Comparison of ENCODE assay signal across 23 cellular contexts in the genomic region with DNA sequence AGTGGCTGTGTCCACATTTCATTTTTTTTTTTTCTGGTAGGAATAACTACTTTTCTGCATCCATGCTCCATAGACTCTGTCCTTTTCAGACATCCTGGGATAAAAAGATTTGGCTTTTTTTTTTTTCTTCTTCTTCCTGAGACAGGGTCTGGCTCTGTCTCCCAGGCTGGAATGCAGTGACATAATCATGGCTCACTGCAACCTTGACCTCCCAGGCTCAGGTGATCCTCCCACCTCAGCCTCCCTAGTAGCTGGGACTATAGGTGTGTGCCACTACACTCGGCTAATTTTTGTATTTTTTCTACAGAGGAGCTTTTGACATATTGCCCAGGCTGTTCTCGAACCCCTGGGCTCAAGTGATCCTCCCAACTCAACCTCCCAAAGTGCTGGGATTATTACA. TPM values are rescaled to one million over a fixed set of nuclear protein-coding genes. Genes with fewer than 3 reads are reported as not detected.
A peak's percentile ranks its signal among the peaks of the same experiment; 100 is the strongest.
DNase-seq lines count a peak whose midpoint lies in the region; ATAC-seq, FAIRE-seq and TF ChIP-seq lines count a peak whose summit lies in the region.
"Had no signal": no experiment of that assay in that cellular context is flagged by ENCODE, and none has a peak within 500 bp of the region (broad histone marks: within the 10 kb centered on the region; RNA-seq: fewer than 3 reads in every experiment).

No MANE protein-coding gene starts in this region.

- H3K79me2 ChIP-seq in HepG2 (ENCODE audit: insufficient read depth, low read length): no peaks in the 10 kb centered on the region

- TF ChIP-seq CTCF in HepG2 (CRISPR knock-in tag; IDR thresholded peaks at IDR 0.05) (no peak), right lobe of liver (IDR thresholded peaks at IDR 0.05) (no peak), bronchial epithelial cell (IDR thresholded peaks at IDR 0.05; ENCODE audit: insufficient read depth, low read length, severe bottlenecking) (no peak)

- no peak for ATAC-seq in HepG2
- ATAC-seq in right lobe of liver: no peak
- ATAC-seq in GM21717 (IDR thresholded peaks at IDR 0.05; ENCODE audit: unreplicated experiment): no peak
- ATAC-seq: CD8-positive, alpha-beta T cell; GM12878; GM23338; HCT116 had no signal

- no peak overlapping the region for H3K9ac ChIP-seq in HepG2 (ENCODE audit: insufficient read depth, low read depth, low read length)
- H3K9ac ChIP-seq: BLaER1 had no signal

- H2AFZ ChIP-seq in HepG2 (ENCODE audit: low read length): no peak overlapping the region
- H2AFZ ChIP-seq: GM23338 had no signal

- H3K9me3 ChIP-seq in HepG2 (ENCODE audit: low read length) (no peaks in the 10 kb centered on the region), right lobe of liver (no peaks in the 10 kb centered on the region)
- H3K9me3 ChIP-seq: BLaER1, Caco-2 had no signal

- TF ChIP-seq POLR2A in HepG2 (IDR thresholded peaks at IDR 0.05; ENCODE audit: insufficient read depth in 1 of 2, low read depth in 2 of 2, low read length in 2 of 2) (no peak), right lobe of liver (IDR thresholded peaks at IDR 0.05) (no peak)

- CTCF ChIA-PET in HepG2 (lab: Yijun Ruan, JAX; ENCODE audit: low intra/inter-chr PET ratio, low total read pairs): no interaction called here

- in situ Hi-C loops in HepG2 (cut with HindIII; ENCODE audit: extremely low pct_ligation_motif_present, low pct_unique_long_range_greater_than_20kb): no loop called here

- no TSS peak for BruUV-seq in HepG2 (replicated peaks; lab: Mats Ljungman, UMichigan)

- intact Hi-C loops in HepG2 (cut with micrococcal nuclease; ENCODE audit: unreplicated experiment) (no loop called here), right lobe of liver (cut with DNase I) (no loop called here)

- H3K4me1 ChIP-seq in HepG2 (ENCODE audit: insufficient read depth, low read length) (peaks cover 45% of the 10 kb centered on the region), right lobe of liver (peaks cover 0 to 13% (median 6%) of the 10 kb centered on the region in 4 donors)
- H3K4me1 ChIP-seq: Caco-2 had no signal

- H3K4me3 ChIP-seq in HepG2 (replicated peaks in 1 of 3; ENCODE audit: insufficient read depth in 1 of 3, low read depth in 2 of 3, low read length in 3 of 3) (no peak overlapping the region), right lobe of liver (no peak overlapping the region), bronchial epithelial cell (ENCODE audit: low read depth, low read length) (no peak overlapping the region)
- H3K4me3 ChIP-seq: BLaER1, GM12878, GM23338 had no signal

- FAIRE-seq in HepG2 (lab: Jason Lieb, UNC): no peak
- FAIRE-seq in bronchial epithelial cell (lab: Jason Lieb, UNC): no peak
- no peak for FAIRE-seq in urothelium cell line (lab: Jason Lieb, UNC)
- FAIRE-seq: A204.1, GM12878, GM19239 had no signal

- no peaks in the 10 kb centered on the region for H4K20me1 ChIP-seq in HepG2 (ENCODE audit: insufficient read depth, low read length)
- H4K20me1 ChIP-seq: BLaER1 had no signal

- WGBS in HepG2 (ENCODE audit: low lambda C conversion rate): 0% methylated on average over 2 of the region's 2 CpGs
- 54% methylated on average over 2 of the region's 2 CpGs for WGBS in right lobe of liver (ENCODE audit: insufficient coverage, low coverage, low lambda C conversion rate, missing lambda C conversion rate)

- DNase-seq in HepG2 (ENCODE audit: low spot score): no peak
- no peak for DNase-seq in right lobe of liver
- peak; percentile 8 for DNase-seq in bronchial epithelial cell (ENCODE audit: low read depth)
- DNase-seq in kidney tubule cell (ENCODE audit: low spot score): peak; percentile 34
- DNase-seq in urothelium cell line (ENCODE audit: low spot score): no peak
- no peak for DNase-seq in inferior parietal cortex (ENCODE audit: extremely low spot score)
- DNase-seq: Caco-2; CD4-positive, CD25-positive, alpha-beta regulatory T cell; CD8-positive, alpha-beta T cell; DMS153; DND-41; EL; GDM1; H9 had no signal

- POLR2A ChIA-PET in HepG2 (lab: Yijun Ruan, JAX): interaction anchor here (1.7 to 6.5 kb wide), 3 partner anchors 9 to 37 kb away, joined by 5 to 38 read pairs (median 6); partner anchors contain the start of genes RAVER1 and TYK2

- TF ChIP-seq EP300 in HepG2 (IDR thresholded peaks at IDR 0.05; ENCODE audit: low read depth in 2 of 2, low read length in 2 of 2) (no peak), HepG2 (CRISPR knock-in tag; IDR thresholded peaks at IDR 0.05; ENCODE audit: borderline replicate concordance) (no peak)

- no peak for TF ChIP-seq RAD21 in HepG2 (CRISPR knock-in tag; IDR thresholded peaks at IDR 0.05)

- H3K36me3 ChIP-seq in HepG2 (replicated peaks in 1 of 2; ENCODE audit: control insufficient read depth in 1 of 2, insufficient read depth in 2 of 2, low read length in 2 of 2) (no peaks in the 10 kb centered on the region), right lobe of liver (no peaks in the 10 kb centered on the region), bronchial epithelial cell (ENCODE audit: control insufficient read depth, insufficient read depth, low read length) (no peaks in the 10 kb centered on the region)
- H3K36me3 ChIP-seq: BLaER1 had no signal

- H3K27ac ChIP-seq in HepG2 (ENCODE audit: extremely low read length, insufficient read depth, low read length): no peak overlapping the region
- H3K27ac ChIP-seq in right lobe of liver: no peak overlapping the region
- H3K27ac ChIP-seq: 22Rv1, BLaER1, C4-2B had no signal

- H3K27me3 ChIP-seq in HepG2 (ENCODE audit: control insufficient read depth in 1 of 2, insufficient read depth in 2 of 2, low read length in 2 of 2): peaks cover 1 to 2% of the 10 kb centered on the region in 2 experiments; a peak in 2 of 5 replicates
- H3K27me3 ChIP-seq in right lobe of liver: no peaks in the 10 kb centered on the region
- H3K27me3 ChIP-seq in bronchial epithelial cell (ENCODE audit: control insufficient read depth, insufficient read depth, low read length): no peaks in the 10 kb centered on the region
- H3K27me3 ChIP-seq: BLaER1 had no signal

- H3K4me2 ChIP-seq in HepG2 (ENCODE audit: low read depth, low read length): no peak overlapping the region
- H3K4me2 ChIP-seq: BLaER1, GM23338 had no signal

RNA-seq across cellular contexts. Expression of gene ICAM3, which starts 4.1 kb away (rescaled TPM):
- total RNA-seq in HepG2 (2016; rRNA removed; fragmentation: Illumina TruSeq; extraction: Trizol) (21.0 and 25.1 TPM in 2 replicates), right lobe of liver (10 to 100 TPM; 11.4 to 35.5 (median 22.4) TPM), bronchial epithelial cell (5.0 and 5.5 TPM in 2 replicates)
- 30.5 and 37.9 TPM in 2 replicates for total RNA-seq in HepG2 (2016; cell fraction: cytosol; rRNA removed; fragmentation: Illumina TruSeq; extraction: Trizol; ENCODE audit: low read depth)
- 19.7 and 23.7 TPM in 2 replicates for total RNA-seq in HepG2 (2016; cell fraction: insoluble cytoplasmic fraction; rRNA removed; fragmentation: Illumina TruSeq; extraction: Trizol)
- 35.4 and 39.7 TPM in 2 replicates for total RNA-seq in HepG2 (2016; cell fraction: membrane; rRNA removed; fragmentation: Illumina TruSeq; extraction: Trizol)
- total RNA-seq in HepG2 (2016; cell fraction: nucleus; rRNA removed; fragmentation: Illumina TruSeq; extraction: Trizol): 6.5 and 9.1 TPM in 2 replicates
- 14.1 and 16.3 TPM in 2 replicates for polyA plus RNA-seq in HepG2 (2011; rRNA removed)
- 14.0 and 19.9 TPM in 2 replicates for polyA plus RNA-seq in HepG2 (2011; cell fraction: cytosol; rRNA removed)
- polyA plus RNA-seq in HepG2 (2011; cell fraction: nucleus; rRNA removed): 9.0 and 12.6 TPM in 2 replicates
- polyA plus RNA-seq in HepG2 (2012): 7.0 and 10.0 TPM in 2 replicates
- 38.1 and 51.4 TPM in 2 replicates for polyA plus RNA-seq in HepG2 (2016; cell fraction: cytosol; fragmentation: Illumina TruSeq; extraction: Trizol; ENCODE audit: low read depth)
- polyA plus RNA-seq in HepG2 (2016; cell fraction: insoluble cytoplasmic fraction; fragmentation: Illumina TruSeq; extraction: Trizol; ENCODE audit: low read depth): 25.7 and 28.4 TPM in 2 replicates
- 38.5 and 41.1 TPM in 2 replicates for polyA plus RNA-seq in HepG2 (2016; cell fraction: membrane; fragmentation: Illumina TruSeq; extraction: Trizol; ENCODE audit: low read depth)
- polyA plus RNA-seq in HepG2 (2016; cell fraction: nucleus; fragmentation: Illumina TruSeq; extraction: Trizol; ENCODE audit: insufficient read depth, low read depth): 16.9 and 17.0 TPM in 2 replicates
- polyA minus RNA-seq in HepG2 (2011; rRNA and poly(A)+ RNA removed; ENCODE audit: low replicate concordance): 16.1 and 18.5 TPM in 2 replicates
- polyA minus RNA-seq in HepG2 (2011; cell fraction: cytosol; rRNA and poly(A)+ RNA removed): 6.1 and 8.2 TPM in 2 replicates
- 2.4 and 3.5 TPM in 2 replicates for polyA minus RNA-seq in HepG2 (2011; cell fraction: nucleus; rRNA and poly(A)+ RNA removed)

RNA-seq across cellular contexts. Expression of gene RAVER1, which starts 10.2 kb away (rescaled TPM):
- total RNA-seq in HepG2 (2016; rRNA removed; fragmentation: Illumina TruSeq; extraction: Trizol) (7.9 and 17.7 TPM in 2 replicates), right lobe of liver (1 to 10 TPM; 5.2 to 9.5 (median 7.1) TPM), bronchial epithelial cell (2.3 and 4.2 TPM in 2 replicates)
- total RNA-seq in HepG2 (2016; cell fraction: cytosol; rRNA removed; fragmentation: Illumina TruSeq; extraction: Trizol; ENCODE audit: low read depth): 1.7 and 2.4 TPM in 2 replicates
- 9.0 and 15.8 TPM in 2 replicates for total RNA-seq in HepG2 (2016; cell fraction: insoluble cytoplasmic fraction; rRNA removed; fragmentation: Illumina TruSeq; extraction: Trizol)
- total RNA-seq in HepG2 (2016; cell fraction: membrane; rRNA removed; fragmentation: Illumina TruSeq; extraction: Trizol): 6.6 and 7.1 TPM in 2 replicates
- 16.3 and 16.5 TPM in 2 replicates for total RNA-seq in HepG2 (2016; cell fraction: nucleus; rRNA removed; fragmentation: Illumina TruSeq; extraction: Trizol)
- 3.6 and 4.4 TPM in 2 replicates for polyA plus RNA-seq in HepG2 (2011; rRNA removed)
- 1.7 and 2.5 TPM in 2 replicates for polyA plus RNA-seq in HepG2 (2011; cell fraction: cytosol; rRNA removed)
- polyA plus RNA-seq in HepG2 (2011; cell fraction: nucleus; rRNA removed): 34.1 and 48.6 TPM in 2 replicates
- 12.1 and 12.9 TPM in 2 replicates for polyA plus RNA-seq in HepG2 (2012)
- polyA plus RNA-seq in HepG2 (2016; cell fraction: cytosol; fragmentation: Illumina TruSeq; extraction: Trizol; ENCODE audit: low read depth): 1.3 and 2.1 TPM in 2 replicates
- 26.5 and 42.8 TPM in 2 replicates for polyA plus RNA-seq in HepG2 (2016; cell fraction: insoluble cytoplasmic fraction; fragmentation: Illumina TruSeq; extraction: Trizol; ENCODE audit: low read depth)
- polyA plus RNA-seq in HepG2 (2016; cell fraction: membrane; fragmentation: Illumina TruSeq; extraction: Trizol; ENCODE audit: low read depth): 5.1 and 6.9 TPM in 2 replicates
- 40.7 and 45.3 TPM in 2 replicates for polyA plus RNA-seq in HepG2 (2016; cell fraction: nucleus; fragmentation: Illumina TruSeq; extraction: Trizol; ENCODE audit: insufficient read depth, low read depth)
- polyA minus RNA-seq in HepG2 (2011; rRNA and poly(A)+ RNA removed; ENCODE audit: low replicate concordance): 7.6 and 34.8 TPM in 2 replicates
- 17.3 and 17.5 TPM in 2 replicates for polyA minus RNA-seq in HepG2 (2011; cell fraction: cytosol; rRNA and poly(A)+ RNA removed)
- 10.9 and 15.5 TPM in 2 replicates for polyA minus RNA-seq in HepG2 (2011; cell fraction: nucleus; rRNA and poly(A)+ RNA removed)

RNA-seq across cellular contexts. Expression of gene FDX2, which starts 27.7 kb away (rescaled TPM):
- total RNA-seq in HepG2 (2016; rRNA removed; fragmentation: Illumina TruSeq; extraction: Trizol): 21.0 and 22.6 TPM in 2 replicates
- total RNA-seq in HepG2 (2016; cell fraction: cytosol; rRNA removed; fragmentation: Illumina TruSeq; extraction: Trizol; ENCODE audit: low read depth): 19.4 and 21.0 TPM in 2 replicates
- 19.6 and 21.9 TPM in 2 replicates for total RNA-seq in HepG2 (2016; cell fraction: insoluble cytoplasmic fraction; rRNA removed; fragmentation: Illumina TruSeq; extraction: Trizol)
- total RNA-seq in HepG2 (2016; cell fraction: membrane; rRNA removed; fragmentation: Illumina TruSeq; extraction: Trizol): 26.6 and 29.0 TPM in 2 replicates
- 10.0 and 11.9 TPM in 2 replicates for total RNA-seq in HepG2 (2016; cell fraction: nucleus; rRNA removed; fragmentation: Illumina TruSeq; extraction: Trizol)
- 24.7 and 27.8 TPM in 2 replicates for polyA plus RNA-seq in HepG2 (2011; rRNA removed)
- polyA plus RNA-seq in HepG2 (2011; cell fraction: cytosol; rRNA removed): 16.9 and 23.1 TPM in 2 replicates
- polyA plus RNA-seq in HepG2 (2011; cell fraction: nucleus; rRNA removed): 41.9 and 53.1 TPM in 2 replicates
- polyA plus RNA-seq in HepG2 (2012): 9.2 and 16.3 TPM in 2 replicates
- 23.2 and 31.5 TPM in 2 replicates for polyA plus RNA-seq in HepG2 (2016; cell fraction: cytosol; fragmentation: Illumina TruSeq; extraction: Trizol; ENCODE audit: low read depth)
- 24.7 and 26.8 TPM in 2 replicates for polyA plus RNA-seq in HepG2 (2016; cell fraction: insoluble cytoplasmic fraction; fragmentation: Illumina TruSeq; extraction: Trizol; ENCODE audit: low read depth)
- polyA plus RNA-seq in HepG2 (2016; cell fraction: membrane; fragmentation: Illumina TruSeq; extraction: Trizol; ENCODE audit: low read depth): 26.3 and 32.9 TPM in 2 replicates
- polyA plus RNA-seq in HepG2 (2016; cell fraction: nucleus; fragmentation: Illumina TruSeq; extraction: Trizol; ENCODE audit: insufficient read depth, low read depth): 34.9 and 35.0 TPM in 2 replicates
- 15.1 and 48.5 TPM in 2 replicates for polyA minus RNA-seq in HepG2 (2011; rRNA and poly(A)+ RNA removed; ENCODE audit: low replicate concordance)
- polyA minus RNA-seq in HepG2 (2011; cell fraction: cytosol; rRNA and poly(A)+ RNA removed): 2.3 and 2.8 TPM in 2 replicates
- polyA minus RNA-seq in HepG2 (2011; cell fraction: nucleus; rRNA and poly(A)+ RNA removed): 6.7 and 6.8 TPM in 2 replicates
- 10 to 100 TPM in 4 of 6 experiments, 1 to 10 TPM in 2; 8.9 to 17.1 (median 10.7) TPM for total RNA-seq in right lobe of liver
- total RNA-seq in bronchial epithelial cell: 21.8 and 24.2 TPM in 2 replicates

RNA-seq across cellular contexts. Expression of gene ZGLP1, which starts 33.9 kb away (rescaled TPM):
- total RNA-seq in HepG2 (2016; rRNA removed; fragmentation: Illumina TruSeq; extraction: Trizol) (0.56 and 2.4 TPM in 2 replicates), right lobe of liver (1 to 10 TPM in 5 of 6 experiments, under 1 TPM in 1; 0.62 to 4.4 (median 1.5) TPM), bronchial epithelial cell (0.26 and 0.53 TPM in 2 replicates)
- total RNA-seq in HepG2 (2016; cell fraction: cytosol; rRNA removed; fragmentation: Illumina TruSeq; extraction: Trizol; ENCODE audit: low read depth): 1.5 and 2.6 TPM in 2 replicates
- total RNA-seq in HepG2 (2016; cell fraction: insoluble cytoplasmic fraction; rRNA removed; fragmentation: Illumina TruSeq; extraction: Trizol): 0.52 and 2.8 TPM in 2 replicates
- 1.8 TPM in 2 replicates for total RNA-seq in HepG2 (2016; cell fraction: membrane; rRNA removed; fragmentation: Illumina TruSeq; extraction: Trizol)
- total RNA-seq in HepG2 (2016; cell fraction: nucleus; rRNA removed; fragmentation: Illumina TruSeq; extraction: Trizol): 3.4 and 4.8 TPM in 2 replicates
- 3.0 and 4.7 TPM in 2 replicates for polyA plus RNA-seq in HepG2 (2011; rRNA removed)
- polyA plus RNA-seq in HepG2 (2011; cell fraction: cytosol; rRNA removed): 0.46 and 1.3 TPM in 2 replicates
- polyA plus RNA-seq in HepG2 (2011; cell fraction: nucleus; rRNA removed): 20.3 and 24.6 TPM in 2 replicates
- 2.1 and 3.9 TPM in 2 replicates for polyA plus RNA-seq in HepG2 (2012)
- polyA plus RNA-seq in HepG2 (2016; cell fraction: cytosol; fragmentation: Illumina TruSeq; extraction: Trizol; ENCODE audit: low read depth): 1.4 and 1.9 TPM in 2 replicates
- polyA plus RNA-seq in HepG2 (2016; cell fraction: insoluble cytoplasmic fraction; fragmentation: Illumina TruSeq; extraction: Trizol; ENCODE audit: low read depth): 0.72 and 0.99 TPM in 2 replicates
- 1.6 and 1.8 TPM in 2 replicates for polyA plus RNA-seq in HepG2 (2016; cell fraction: membrane; fragmentation: Illumina TruSeq; extraction: Trizol; ENCODE audit: low read depth)
- polyA plus RNA-seq in HepG2 (2016; cell fraction: nucleus; fragmentation: Illumina TruSeq; extraction: Trizol; ENCODE audit: insufficient read depth, low read depth): 17.4 and 18.0 TPM in 2 replicates
- 0.18 and 0.28 TPM in 2 replicates for polyA minus RNA-seq in HepG2 (2011; rRNA and poly(A)+ RNA removed; ENCODE audit: low replicate concordance)
- polyA minus RNA-seq in HepG2 (2011; cell fraction: cytosol; rRNA and poly(A)+ RNA removed): not detected in 2 replicates
- 1.0 and 1.9 TPM in 2 replicates for polyA minus RNA-seq in HepG2 (2011; cell fraction: nucleus; rRNA and poly(A)+ RNA removed)

RNA-seq across cellular contexts. Expression of gene TYK2, which starts 36.9 kb away (rescaled TPM):
- total RNA-seq in HepG2 (2016; rRNA removed; fragmentation: Illumina TruSeq; extraction: Trizol): 39.9 and 60.1 TPM in 2 replicates
- total RNA-seq in HepG2 (2016; cell fraction: cytosol; rRNA removed; fragmentation: Illumina TruSeq; extraction: Trizol; ENCODE audit: low read depth): 18.1 and 22.9 TPM in 2 replicates
- 32.6 and 70.2 TPM in 2 replicates for total RNA-seq in HepG2 (2016; cell fraction: insoluble cytoplasmic fraction; rRNA removed; fragmentation: Illumina TruSeq; extraction: Trizol)
- total RNA-seq in HepG2 (2016; cell fraction: membrane; rRNA removed; fragmentation: Illumina TruSeq; extraction: Trizol): 32.1 and 33.4 TPM in 2 replicates
- total RNA-seq in HepG2 (2016; cell fraction: nucleus; rRNA removed; fragmentation: Illumina TruSeq; extraction: Trizol): 63.1 and 76.4 TPM in 2 replicates
- 38.8 and 40.8 TPM in 2 replicates for polyA plus RNA-seq in HepG2 (2011; rRNA removed)
- 14.9 and 22.3 TPM in 2 replicates for polyA plus RNA-seq in HepG2 (2011; cell fraction: cytosol; rRNA removed)
- polyA plus RNA-seq in HepG2 (2011; cell fraction: nucleus; rRNA removed): 283 and 302 TPM in 2 replicates
- 37.3 and 46.8 TPM in 2 replicates for polyA plus RNA-seq in HepG2 (2012)
- polyA plus RNA-seq in HepG2 (2016; cell fraction: cytosol; fragmentation: Illumina TruSeq; extraction: Trizol; ENCODE audit: low read depth): 14.0 and 16.4 TPM in 2 replicates
- polyA plus RNA-seq in HepG2 (2016; cell fraction: insoluble cytoplasmic fraction; fragmentation: Illumina TruSeq; extraction: Trizol; ENCODE audit: low read depth): 50.3 and 62.5 TPM in 2 replicates
- 32.6 and 34.8 TPM in 2 replicates for polyA plus RNA-seq in HepG2 (2016; cell fraction: membrane; fragmentation: Illumina TruSeq; extraction: Trizol; ENCODE audit: low read depth)
- 231 and 244 TPM in 2 replicates for polyA plus RNA-seq in HepG2 (2016; cell fraction: nucleus; fragmentation: Illumina TruSeq; extraction: Trizol; ENCODE audit: insufficient read depth, low read depth)
- 53.7 and 73.5 TPM in 2 replicates for polyA minus RNA-seq in HepG2 (2011; rRNA and poly(A)+ RNA removed; ENCODE audit: low replicate concordance)
- 20.7 and 22.3 TPM in 2 replicates for polyA minus RNA-seq in HepG2 (2011; cell fraction: cytosol; rRNA and poly(A)+ RNA removed)
- polyA minus RNA-seq in HepG2 (2011; cell fraction: nucleus; rRNA and poly(A)+ RNA removed): 30.0 and 34.8 TPM in 2 replicates
- 100 to 1,000 TPM in 1 of 6 experiments, 10 to 100 TPM in 5; 63.9 to 106 (median 72.9) TPM for total RNA-seq in right lobe of liver
- total RNA-seq in bronchial epithelial cell: 36.1 and 45.8 TPM in 2 replicates

Comparison
In these comparisons a context has a peak if more than half of its experiments do, and no peak if none do; other contexts are left out.
1. DNase-seq: peak in bronchial epithelial cell (single experiment) and kidney tubule cell (single experiment); none in HepG2 (single experiment), right lobe of liver (0 of 3), urothelium cell line (single experiment) and inferior parietal cortex (single experiment).